Comparison of ENCODE assay signal across 8 cellular contexts in the genomic region with DNA sequence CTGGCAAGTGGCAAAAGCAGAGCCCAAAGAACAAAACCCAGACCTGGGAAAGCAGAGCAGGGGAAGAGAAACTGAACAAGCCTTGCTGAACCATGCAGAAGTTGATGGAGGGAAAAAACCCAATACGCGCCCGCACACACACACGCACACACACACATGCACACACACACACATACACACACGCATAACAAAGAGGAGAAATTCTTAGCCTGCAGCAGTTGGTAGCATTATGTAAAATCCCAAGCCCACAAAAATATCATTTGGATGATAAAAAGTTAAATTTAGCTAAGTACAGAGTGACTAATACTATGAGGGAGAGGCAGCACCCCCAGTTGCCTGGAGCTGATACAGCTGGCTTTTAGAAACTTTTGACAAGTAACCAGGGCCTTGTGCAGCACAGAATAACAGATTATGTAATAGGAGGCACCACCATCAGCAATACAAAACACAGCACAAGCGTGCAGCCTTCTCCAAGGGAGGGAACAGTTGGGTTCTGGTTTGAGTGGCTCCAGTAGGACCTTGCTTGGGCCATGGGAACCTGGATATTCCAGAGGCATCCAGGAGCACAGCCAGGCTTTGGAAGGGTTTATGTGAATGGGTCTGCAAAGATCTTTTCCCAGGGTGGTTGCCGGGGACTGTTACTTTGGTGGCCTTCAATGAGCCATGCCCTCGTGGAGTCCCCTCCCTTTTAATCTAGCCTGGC. TPM values are rescaled to one million over a fixed set of nuclear protein-coding genes. Genes with fewer than 3 reads are reported as not detected.
A peak's percentile ranks its signal among the peaks of the same experiment; 100 is the strongest.
DNase-seq lines count a peak whose midpoint lies in the region; ATAC-seq and TF ChIP-seq lines count a peak whose summit lies in the region.

No MANE protein-coding gene starts in this region.

- H3K27ac ChIP-seq in SK-N-SH (ENCODE audit: low read depth in 2 of 2, low read length in 1 of 2) (peak overlapping the region in 1 of 2 experiments; percentile 79; a peak in 2 of 4 replicates), WERI-Rb-1 (no peak overlapping the region)

- H3F3A ChIP-seq in SK-N-SH (replicated peaks; ENCODE audit: insufficient read depth), result no peaks in the 10 kb centered on the region

- 0 out of 4 replicates have a peak, but pooled peaks of 1 of the 2 experiments have one; percentile 25 for TF ChIP-seq EP300 in SK-N-SH (IDR thresholded peaks at IDR 0.05; ENCODE audit: borderline replicate concordance in 1 of 2, low read depth in 1 of 2, low read length in 1 of 2)

- no peak; the same call in 1 of the 2 replicates for TF ChIP-seq RAD21 in SK-N-SH (IDR thresholded peaks at IDR 0.05; ENCODE audit: low read length)

- H3K4me1 ChIP-seq in SK-N-SH (ENCODE audit: control insufficient read depth in 1 of 2, insufficient read depth in 2 of 2, low read depth in 1 of 2, low read length in 1 of 2), result peaks cover 4 to 17% of the 10 kb centered on the region in 2 experiments; a peak in 3 of 4 replicates

- H3K4me3 ChIP-seq in SK-N-SH (ENCODE audit: low read depth in 2 of 2, low read length in 1 of 2), result no peak overlapping the region; a peak in 1 of 4 replicates
- no peak overlapping the region for H3K4me3 ChIP-seq in fibroblast of villous mesenchyme (ENCODE audit: low read depth, low read length)
- no peak overlapping the region for H3K4me3 ChIP-seq in WERI-Rb-1 (ENCODE audit: low read depth, low read length)

- H3K9me3 ChIP-seq in SK-N-SH (no peaks in the 10 kb centered on the region), WERI-Rb-1 (ENCODE audit: severe bottlenecking) (no peaks in the 10 kb centered on the region)

- POLR2A ChIA-PET in SK-N-SH (lab: Yijun Ruan, JAX), result no interaction called here

- CTCF ChIA-PET in SK-N-SH (lab: Yijun Ruan, JAX), result no interaction called here

- no peak overlapping the region; the same call in 1 of the 2 replicates for H2AFZ ChIP-seq in SK-N-SH (ENCODE audit: low read depth)

- peaks cover 5% of the 10 kb centered on the region; the same call in 1 of the 2 replicates for H3K79me2 ChIP-seq in SK-N-SH (ENCODE audit: insufficient read depth)

- TF ChIP-seq CTCF in GM13977 (IDR thresholded peaks at IDR 0.05; ENCODE audit: extremely low read depth, insufficient read depth, missing control alignments), result no peak
- TF ChIP-seq CTCF in SK-N-SH (IDR thresholded peaks at IDR 0.05), result 0 out of 2 replicates have a peak, but pooled peaks have one; percentile 13
- no peak for TF ChIP-seq CTCF in fibroblast of villous mesenchyme (IDR thresholded peaks at IDR 0.05; ENCODE audit: insufficient read depth, low read depth, low read length)
- TF ChIP-seq CTCF in WERI-Rb-1 (IDR thresholded peaks at IDR 0.05; ENCODE audit: low read depth, low read length), result no peak

- peaks cover 4% of the 10 kb centered on the region; the same call in 1 of the 2 replicates for H4K20me1 ChIP-seq in SK-N-SH (ENCODE audit: insufficient read depth)

- H3K27me3 ChIP-seq in SK-N-SH (ENCODE audit: insufficient read depth) (no peaks in the 10 kb centered on the region), WERI-Rb-1 (ENCODE audit: insufficient read depth, low read depth, severe bottlenecking) (no peaks in the 10 kb centered on the region)

- 78% methylated on average over 8 of the region's 8 CpGs for WGBS in SK-N-SH (ENCODE audit: low lambda C conversion rate)

- intact Hi-C loops in sciatic nerve (cut with DNase I), result no loop called here

- H3K9ac ChIP-seq in SK-N-SH, result peak overlapping the region; percentile 38

- ATAC-seq in sciatic nerve (peak; percentile 95), GM18907 (IDR thresholded peaks at IDR 0.05; ENCODE audit: unreplicated experiment) (no peak)

- peak; percentile 55 for DNase-seq in GM13977 (ENCODE audit: low spot score)
- no peak for DNase-seq in SK-N-SH
- DNase-seq in fibroblast of villous mesenchyme (ENCODE audit: low read depth), result peak; percentile 96
- DNase-seq in sciatic nerve (ENCODE audit: low spot score), result no peak
- no peak for DNase-seq in LoVo (ENCODE audit: low spot score)
- DNase-seq in central memory CD4-positive, alpha-beta T cell, result no peak
- DNase-seq in WERI-Rb-1, result no peak

- in situ Hi-C loops in GM13977 (cut with MboI; ENCODE audit: low pct_unique_long_range_greater_than_20kb, low sequenced_read_pairs, unreplicated experiment), result no loop called here

- peak overlapping the region; percentile 69 for H3K4me2 ChIP-seq in SK-N-SH

- H3K36me3 ChIP-seq in SK-N-SH (replicated peaks in 1 of 2; ENCODE audit: control insufficient read depth in 1 of 2, insufficient read depth in 2 of 2, low read length in 1 of 2), result no peaks in the 10 kb centered on the region
- H3K36me3 ChIP-seq in WERI-Rb-1, result no peaks in the 10 kb centered on the region

- H3K9me2 ChIP-seq in SK-N-SH, result no peaks in the 10 kb centered on the region

TF ChIP-seq in SK-N-SH, 30 proteins besides CTCF, POLR2A, EP300 and RAD21 (continues in another document):
- no peak for TF ChIP-seq SMC3 (IDR thresholded peaks at IDR 0.05; ENCODE audit: low read depth, low read length)
- TF ChIP-seq RXRA (IDR thresholded peaks at IDR 0.05; ENCODE audit: borderline replicate concordance, low read depth), result no peak
- no peak for TF ChIP-seq RFX5 (IDR thresholded peaks at IDR 0.05; ENCODE audit: low read length)
- TF ChIP-seq EZH2phosphoT487 (IDR thresholded peaks at IDR 0.05; ENCODE audit: borderline replicate concordance, low read depth), result no peak
- no peak for TF ChIP-seq POLR2AphosphoS5 (IDR thresholded peaks at IDR 0.05; ENCODE audit: low read depth, low read length)
- TF ChIP-seq IRF3 (IDR thresholded peaks at IDR 0.05; ENCODE audit: low read depth, low read length), result no peak
- peak; percentile 93 for TF ChIP-seq MEF2A (IDR thresholded peaks at IDR 0.05; ENCODE audit: borderline replicate concordance, low read depth)
- peak; percentile 54; the same call in 1 of the 2 replicates for TF ChIP-seq SIN3A (IDR thresholded peaks at IDR 0.05; ENCODE audit: borderline replicate concordance, low read depth, low read length)
- TF ChIP-seq NFIC (IDR thresholded peaks at IDR 0.05; ENCODE audit: borderline replicate concordance), result peak; percentile 17; the same call in 1 of the 2 replicates
- peak; percentile 32; the same call in 1 of the 2 replicates for TF ChIP-seq MAX (IDR thresholded peaks at IDR 0.05; ENCODE audit: low read depth)
- no peak for TF ChIP-seq FOXM1 (IDR thresholded peaks at IDR 0.05; ENCODE audit: low read depth)
- TF ChIP-seq ZBTB33 (IDR thresholded peaks at IDR 0.05; ENCODE audit: borderline replicate concordance, low read depth), result no peak
- TF ChIP-seq GATA2 (CRISPR knock-in tag; IDR thresholded peaks at IDR 0.05), result no peak
- TF ChIP-seq FOXJ3 (CRISPR knock-in tag; IDR thresholded peaks at IDR 0.05), result no peak
- TF ChIP-seq ELF1 (IDR thresholded peaks at IDR 0.05), result no peak
- TF ChIP-seq JUND (IDR thresholded peaks at IDR 0.05), result peak; percentile 67
- no peak for TF ChIP-seq RCOR1 (IDR thresholded peaks at IDR 0.05; ENCODE audit: low read length)
- peak; percentile 72; the same call in 1 of the 2 replicates for TF ChIP-seq FOSL2 (IDR thresholded peaks at IDR 0.05; ENCODE audit: borderline replicate concordance, low read depth)
- TF ChIP-seq, protein P1, sequence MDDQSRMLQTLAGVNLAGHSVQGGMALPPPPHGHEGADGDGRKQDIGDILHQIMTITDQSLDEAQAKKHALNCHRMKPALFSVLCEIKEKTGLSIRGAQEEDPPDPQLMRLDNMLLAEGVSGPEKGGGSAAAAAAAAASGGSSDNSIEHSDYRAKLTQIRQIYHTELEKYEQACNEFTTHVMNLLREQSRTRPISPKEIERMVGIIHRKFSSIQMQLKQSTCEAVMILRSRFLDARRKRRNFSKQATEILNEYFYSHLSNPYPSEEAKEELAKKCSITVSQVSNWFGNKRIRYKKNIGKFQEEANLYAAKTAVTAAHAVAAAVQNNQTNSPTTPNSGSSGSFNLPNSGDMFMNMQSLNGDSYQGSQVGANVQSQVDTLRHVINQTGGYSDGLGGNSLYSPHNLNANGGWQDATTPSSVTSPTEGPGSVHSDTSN (IDR thresholded peaks at IDR 0.05), result peak; percentile 80
- TF ChIP-seq YY1 (IDR thresholded peaks at IDR 0.05; ENCODE audit: low read depth), result no peak
- TF ChIP-seq MXI1 (IDR thresholded peaks at IDR 0.05; ENCODE audit: low read depth, low read length), result no peak
- peak; percentile 89 for TF ChIP-seq TCF12 (IDR thresholded peaks at IDR 0.05)

RNA-seq across cellular contexts. Expression of gene PITPNM2, which starts 35.3 kb away (rescaled TPM):
- polyA plus RNA-seq in SK-N-SH (2012; rRNA removed), result 2.6 and 3.7 TPM in 2 replicates
- 1.3 and 2.0 TPM in 2 replicates for polyA plus RNA-seq in SK-N-SH (2012; cell fraction: cytosol; rRNA removed)
- polyA plus RNA-seq in SK-N-SH (2012; cell fraction: nucleus; rRNA removed), result 12.7 and 16.1 TPM in 2 replicates
- total RNA-seq in fibroblast of villous mesenchyme (3.9 and 4.2 TPM in 2 replicates), sciatic nerve (24.7 TPM)

Comparison
In these comparisons a context has a peak if more than half of its experiments do, and no peak if none do; other contexts are left out.
1. DNase-seq: peak in GM13977 (single experiment) and fibroblast of villous mesenchyme (single experiment); none in SK-N-SH (single experiment), sciatic nerve (single experiment), LoVo (single experiment), central memory CD4-positive, alpha-beta T cell (single experiment) and WERI-Rb-1 (single experiment).